Comparison of ENCODE assay signal across 16 cellular contexts in genomic region chr1:41640141-41640751, GRCh38.
DNase-seq lines count a peak whose midpoint lies in the region; ATAC-seq and TF ChIP-seq lines count a peak whose summit lies in the region.
"Had no signal": no experiment of that assay in that cellular context is flagged by ENCODE, and none has a peak within 500 bp of the region (broad histone marks: within the 10 kb centered on the region; RNA-seq: fewer than 3 reads in every experiment).

No MANE protein-coding gene starts in this region.

- no peaks in the 10 kb centered on the region for H3K36me3 ChIP-seq in OCI-LY1 (ENCODE audit: insufficient read depth, low read length)
- H3K36me3 ChIP-seq in skeletal muscle satellite cell (ENCODE audit: insufficient read depth, low read length), result no peaks in the 10 kb centered on the region
- H3K36me3 ChIP-seq: suprapubic skin, WERI-Rb-1 had no signal

- H3F3A ChIP-seq in OCI-LY1 (ENCODE audit: insufficient read depth, low read length), result peaks cover 7% of the 10 kb centered on the region; the same call in 1 of the 2 replicates

- H3K4me3 ChIP-seq in OCI-LY1 (ENCODE audit: low read depth, low read length, poor library complexity, severe bottlenecking), result peak overlapping the region; percentile 24
- H3K4me3 ChIP-seq in skeletal muscle satellite cell (ENCODE audit: low read length), result no peak overlapping the region
- H3K4me3 ChIP-seq: psoas muscle, suprapubic skin had no signal

- peak overlapping the region; percentile 48 for H3K9ac ChIP-seq in OCI-LY1 (ENCODE audit: low read length)
- H3K9ac ChIP-seq in skeletal muscle satellite cell (ENCODE audit: low read depth, low read length), result no peak overlapping the region
- H3K9ac ChIP-seq: SK-N-SH had no signal

- H3K27me3 Mint-ChIP-seq in activated CD4-positive, alpha-beta T cell treated with anti-CD3 and anti-CD28 coated beads for 36 hours, result no peaks in the 10 kb centered on the region
- peaks cover 5% of the 10 kb centered on the region for H3K27me3 Mint-ChIP-seq in brain

- peaks cover 8% of the 10 kb centered on the region for H3K4me1 Mint-ChIP-seq in activated CD4-positive, alpha-beta T cell treated with anti-CD3 and anti-CD28 coated beads for 36 hours
- peaks cover 33% of the 10 kb centered on the region for H3K4me1 Mint-ChIP-seq in brain

- peaks cover 97% of the 10 kb centered on the region for H3K4me1 ChIP-seq in OCI-LY1 (ENCODE audit: insufficient read depth, low read length, severe bottlenecking)
- H3K4me1 ChIP-seq in skeletal muscle satellite cell (ENCODE audit: control insufficient read depth, insufficient read depth, low read length), result peaks cover 17% of the 10 kb centered on the region
- H3K4me1 ChIP-seq: psoas muscle had no signal

- no peak overlapping the region for H2AFZ ChIP-seq in OCI-LY1 (ENCODE audit: low read length)

- intact Hi-C loops in activated CD4-positive, alpha-beta T cell treated with anti-CD3 and anti-CD28 coated beads for 36 hours (cut with DNase I, micrococcal nuclease), result loop anchor here in 1 of 2 experiments (2.0 kb wide), 1 partner anchor 167 kb away; no protein-coding TSS in a partner anchor

- no peaks in the 10 kb centered on the region for H3K9me3 Mint-ChIP-seq in activated CD4-positive, alpha-beta T cell treated with anti-CD3 and anti-CD28 coated beads for 36 hours (ENCODE audit: low read depth)
- no peaks in the 10 kb centered on the region for H3K9me3 Mint-ChIP-seq in brain

- no peaks in the 10 kb centered on the region for H4K20me1 ChIP-seq in OCI-LY1 (ENCODE audit: insufficient read depth, low read length)

- H3K4me2 ChIP-seq in OCI-LY1 (ENCODE audit: low read length), result peak overlapping the region; percentile 54
- peak overlapping the region; percentile 55 for H3K4me2 ChIP-seq in skeletal muscle satellite cell (ENCODE audit: low read length)
- H3K4me2 ChIP-seq: SK-N-SH had no signal

- H3K9me3 ChIP-seq in OCI-LY1 (ENCODE audit: low read length), result no peaks in the 10 kb centered on the region
- H3K9me3 ChIP-seq in skeletal muscle satellite cell (replicated peaks; ENCODE audit: low read length), result no peaks in the 10 kb centered on the region
- H3K9me3 ChIP-seq: psoas muscle, SK-N-SH, suprapubic skin had no signal

- H3K4me3 Mint-ChIP-seq in activated CD4-positive, alpha-beta T cell treated with anti-CD3 and anti-CD28 coated beads for 36 hours, result peak overlapping the region; percentile 62
- H3K4me3 Mint-ChIP-seq in brain, result no peak overlapping the region

- H3K79me2 ChIP-seq in OCI-LY1 (ENCODE audit: insufficient read depth, low read length), result peaks cover 6% of the 10 kb centered on the region

- DNase-seq in activated CD4-positive, alpha-beta T cell treated with anti-CD3 and anti-CD28 coated beads for 36 hours, result peak; percentile 48
- DNase-seq in activated CD4-positive, alpha-beta T cell treated with anti-CD3 and anti-CD28 coated beads for 48 hours, result no peak
- DNase-seq in putamen (ENCODE audit: low spot score), result no peak
- DNase-seq in SW480 (ENCODE audit: low spot score), result no peak
- DNase-seq: NCI-H1436 treated with DMSO at 0.1 percent for 48 hours, NCI-H446 treated with DMSO at 0.1 percent for 48 hours, PC-3, SK-N-SH, WERI-Rb-1 had no signal

- no peaks in the 10 kb centered on the region for H3K9me2 ChIP-seq in OCI-LY1 (ENCODE audit: low read depth, low read length)
- H3K9me2 ChIP-seq: SK-N-SH had no signal

- POLR2A ChIA-PET in activated CD4-positive, alpha-beta T cell treated with anti-CD3 and anti-CD28 coated beads for 36 hours (lab: Charles Lee), result interaction anchor here (0.6 to 1.0 kb wide), 3 partner anchors 11 to 101 kb away, joined by 3 read pairs; no protein-coding TSS in a partner anchor

- no peaks in the 10 kb centered on the region for H3K27me3 ChIP-seq in OCI-LY1 (ENCODE audit: insufficient read depth, low read length)
- no peaks in the 10 kb centered on the region for H3K27me3 ChIP-seq in skeletal muscle satellite cell (ENCODE audit: control insufficient read depth, insufficient read depth, low read length)
- H3K27me3 ChIP-seq: suprapubic skin had no signal

- H3K27ac Mint-ChIP-seq in activated CD4-positive, alpha-beta T cell treated with anti-CD3 and anti-CD28 coated beads for 36 hours, result no peak overlapping the region
- H3K27ac Mint-ChIP-seq in brain, result peak overlapping the region in 3 of 5 experiments; percentile 16 to 67 (median 42)

- no peak for TF ChIP-seq CTCF in OCI-LY1 (IDR thresholded peaks at IDR 0.05; ENCODE audit: low read length)
- no peak for TF ChIP-seq CTCF in brain (conservative IDR thresholded peaks at IDR 0.05)

- peaks cover 18% of the 10 kb centered on the region for H3K36me3 Mint-ChIP-seq in activated CD4-positive, alpha-beta T cell treated with anti-CD3 and anti-CD28 coated beads for 36 hours (ENCODE audit: low read depth)
- H3K36me3 Mint-ChIP-seq in brain, result no peaks in the 10 kb centered on the region

- CTCF ChIA-PET in activated CD4-positive, alpha-beta T cell treated with anti-CD3 and anti-CD28 coated beads for 36 hours (lab: Charles Lee), result interaction anchor here (0.7 to 1.0 kb wide), 4 partner anchors 29 to 277 kb away, joined by 3 to 4 read pairs (median 3); no protein-coding TSS in a partner anchor

- H3K27ac ChIP-seq in OCI-LY1 (ENCODE audit: low read depth, low read length, poor library complexity, severe bottlenecking), result peak overlapping the region; percentile 97
- H3K27ac ChIP-seq: psoas muscle, suprapubic skin, WERI-Rb-1 had no signal

- ATAC-seq in activated CD4-positive, alpha-beta T cell treated with anti-CD3 and anti-CD28 coated beads for 36 hours, result no peak
- no peak for ATAC-seq in HG02678 (IDR thresholded peaks at IDR 0.05; ENCODE audit: unreplicated experiment)
- ATAC-seq: left lobe of liver, PC-3 had no signal
